ENCODE assay signal across 1 cellular context in genomic region chr9:127802576-127803443, GRCh38.
TF ChIP-seq lines count a peak whose summit lies in the region.

Gene FPGS, plus strand, starts transcription at chr9:127802882. Its CDS starts 43 bp downstream, at chr9:127802925.

TF ChIP-seq in HepG2, 621 proteins besides CTCF, POLR2A, EP300 and RAD21 (continued from another document and continues in another):
- TF ChIP-seq ZNF543 (CRISPR knock-in tag; IDR thresholded peaks at IDR 0.05) (peak; percentile 42; the same call in 1 of the 2 replicates), ZMAT5 (CRISPR knock-in tag; IDR thresholded peaks at IDR 0.05; ENCODE audit: borderline replicate concordance, low read depth) (no peak), HHEX (CRISPR knock-in tag; IDR thresholded peaks at IDR 0.05) (no peak), ZNF264 (CRISPR knock-in tag; IDR thresholded peaks at IDR 0.05) (no peak), HCFC1 (IDR thresholded peaks at IDR 0.05; ENCODE audit: low read depth, low read length) (no peak), GLMP (CRISPR knock-in tag; IDR thresholded peaks at IDR 0.05; ENCODE audit: borderline replicate concordance) (no peak), HDAC6 (IDR thresholded peaks at IDR 0.05; ENCODE audit: low read depth, low read length) (no peak), MTF2 (CRISPR knock-in tag; IDR thresholded peaks at IDR 0.05; ENCODE audit: borderline replicate concordance) (no peak), ATAD3A (CRISPR knock-in tag; IDR thresholded peaks at IDR 0.05) (no peak), CENPT (CRISPR knock-in tag; IDR thresholded peaks at IDR 0.05; ENCODE audit: low read depth) (peak; percentile 44; the same call in 1 of the 2 replicates), ZNF101 (CRISPR knock-in tag; IDR thresholded peaks at IDR 0.05; ENCODE audit: borderline replicate concordance, low read depth) (no peak), ZNF530 (CRISPR knock-in tag; IDR thresholded peaks at IDR 0.05; ENCODE audit: low read depth) (no peak), DR1 (CRISPR knock-in tag; IDR thresholded peaks at IDR 0.05) (peak; percentile 46; the same call in 1 of the 2 replicates), POGK (CRISPR knock-in tag; conservative IDR thresholded peaks at IDR 0.05) (peak; percentile 79), REST (IDR thresholded peaks at IDR 0.05; ENCODE audit: borderline replicate concordance in 1 of 2, low read depth in 1 of 2, low read length in 2 of 2) (no peak), ZNF280B (CRISPR knock-in tag; IDR thresholded peaks at IDR 0.05; ENCODE audit: borderline replicate concordance) (no peak), SNAPC4 (CRISPR knock-in tag; IDR thresholded peaks at IDR 0.05) (no peak), ZNF652 (CRISPR knock-in tag; IDR thresholded peaks at IDR 0.05; ENCODE audit: borderline replicate concordance, low read depth) (no peak), NCOA1 (CRISPR knock-in tag; IDR thresholded peaks at IDR 0.05) (no peak), ZBTB33 (CRISPR knock-in tag; IDR thresholded peaks at IDR 0.05) (no peak), NFYC (CRISPR knock-in tag; IDR thresholded peaks at IDR 0.05) (peak; percentile 34; the same call in 1 of the 2 replicates), ZNF562 (CRISPR knock-in tag; IDR thresholded peaks at IDR 0.05; ENCODE audit: borderline replicate concordance) (no peak), SRSF4 (IDR thresholded peaks at IDR 0.05; ENCODE audit: low read depth, low read length, poor library complexity, severe bottlenecking) (no peak), CHCHD3 (CRISPR knock-in tag; IDR thresholded peaks at IDR 0.05) (no peak), CERS6 (CRISPR knock-in tag; IDR thresholded peaks at IDR 0.05) (no peak), NFATC3 (CRISPR knock-in tag; IDR thresholded peaks at IDR 0.05) (no peak), NFE2L1 (CRISPR knock-in tag; IDR thresholded peaks at IDR 0.05; ENCODE audit: borderline replicate concordance) (no peak), ZNF572 (CRISPR knock-in tag; IDR thresholded peaks at IDR 0.05) (0 out of 2 replicates have a peak, but pooled peaks have one; percentile 57), ZFP36 (IDR thresholded peaks at IDR 0.05; ENCODE audit: borderline replicate concordance, low read depth, low read length, partially characterized antibody) (no peak), SAP130 (CRISPR knock-in tag; IDR thresholded peaks at IDR 0.05; ENCODE audit: low read depth) (peak; percentile 93; the same call in 1 of the 2 replicates), PCBP2 (optimal IDR thresholded peaks at IDR 0.05; ENCODE audit: low read depth, low read length, poor library complexity, severe bottlenecking) (no peak), GTF2F1 (IDR thresholded peaks at IDR 0.05; ENCODE audit: low read length) (no peak), ZNF7 (CRISPR knock-in tag; IDR thresholded peaks at IDR 0.05) (no peak), MZF1 (CRISPR knock-in tag; IDR thresholded peaks at IDR 0.05; ENCODE audit: borderline replicate concordance) (no peak), ZMYM3 (CRISPR knock-in tag; IDR thresholded peaks at IDR 0.05) (no peak), ARID5B (CRISPR knock-in tag; IDR thresholded peaks at IDR 0.05) (peak; percentile 11; the same call in 1 of the 2 replicates)
